Comparison of ENCODE assay signal across 21 cellular contexts in genomic region chr4:171433674-171434073, GRCh38.
DNase-seq lines count a peak whose midpoint lies in the region; TF ChIP-seq lines count a peak whose summit lies in the region.
"Had no signal": no experiment of that assay in that cellular context is flagged by ENCODE, and none has a peak within 500 bp of the region (broad histone marks: within the 10 kb centered on the region; RNA-seq: fewer than 3 reads in every experiment).

No MANE protein-coding gene starts in this region.

- no peak overlapping the region for H3K23ac ChIP-seq in H9 (ENCODE audit: insufficient read length, low read depth, low read length)

- TF ChIP-seq EP300 in suprapubic skin (IDR thresholded peaks at IDR 0.05): no peak

- H3K14ac ChIP-seq in H9 (ENCODE audit: insufficient read depth, low read length): no peak overlapping the region

- H3K27me3 Mint-ChIP-seq in H9 (ENCODE audit: low read depth) (no peaks in the 10 kb centered on the region), endodermal cell (ENCODE audit: insufficient read depth) (no peaks in the 10 kb centered on the region), nephron progenitor cell (ENCODE audit: low read depth, poor library complexity) (no peaks in the 10 kb centered on the region), type B pancreatic cell (no peaks in the 10 kb centered on the region), osteocyte (ENCODE audit: unreplicated experiment) (no peaks in the 10 kb centered on the region)
- H3K27me3 Mint-ChIP-seq: B cell; CD4-positive, CD25-positive, alpha-beta regulatory T cell had no signal

- H3K36me3 ChIP-seq in endodermal cell (ENCODE audit: control insufficient read depth, insufficient read depth, low read length): no peaks in the 10 kb centered on the region
- H3K36me3 ChIP-seq in suprapubic skin: no peaks in the 10 kb centered on the region
- H3K36me3 ChIP-seq: BLaER1 had no signal

- no peak overlapping the region for H3T11ph ChIP-seq in H9 (ENCODE audit: low read length)

- H2AK5ac ChIP-seq in H9 (ENCODE audit: insufficient read length, low read length): no peak overlapping the region

- H4K5ac ChIP-seq in H9 (ENCODE audit: insufficient read length, low read depth, low read length): no peak overlapping the region

- H2AFZ ChIP-seq in H9 (ENCODE audit: low read length): no peak overlapping the region
- H2AFZ ChIP-seq: GM23248 had no signal

- no peak overlapping the region for H4K91ac ChIP-seq in H9 (ENCODE audit: insufficient read length, low read depth, low read length)

- H3K4me1 Mint-ChIP-seq in H9 (no peaks in the 10 kb centered on the region), endodermal cell (no peaks in the 10 kb centered on the region), nephron progenitor cell (no peaks in the 10 kb centered on the region), type B pancreatic cell (ENCODE audit: unreplicated experiment) (no peaks in the 10 kb centered on the region), osteocyte (ENCODE audit: unreplicated experiment) (no peaks in the 10 kb centered on the region)
- H3K4me1 Mint-ChIP-seq: B cell; CD4-positive, CD25-positive, alpha-beta regulatory T cell had no signal

- H3K27me3 ChIP-seq in H9 (ENCODE audit: insufficient read depth, low read length) (no peaks in the 10 kb centered on the region), endodermal cell (ENCODE audit: control insufficient read depth, insufficient read depth, low read length, poor library complexity, severe bottlenecking) (no peaks in the 10 kb centered on the region), suprapubic skin (no peaks in the 10 kb centered on the region)
- H3K27me3 ChIP-seq: BLaER1 had no signal

- peak; percentile 33 for TF ChIP-seq CTCF in H9 (conservative IDR thresholded peaks at IDR 0.05)
- peak; percentile 47 for TF ChIP-seq CTCF in endodermal cell (conservative IDR thresholded peaks at IDR 0.05)
- TF ChIP-seq CTCF in nephron progenitor cell (IDR thresholded peaks at IDR 0.05): peak; percentile 8
- peak; percentile 61 for TF ChIP-seq CTCF in type B pancreatic cell (conservative IDR thresholded peaks at IDR 0.05)
- no peak for TF ChIP-seq CTCF in suprapubic skin (IDR thresholded peaks at IDR 0.05)
- TF ChIP-seq CTCF in osteocyte (IDR thresholded peaks at IDR 0.05): no peak

- H2BK5ac ChIP-seq in H9 (ENCODE audit: insufficient read length, low read length): no peak overlapping the region

- H3K27ac ChIP-seq in H9 (ENCODE audit: insufficient read length, low read depth, low read length): no peak overlapping the region
- no peak overlapping the region for H3K27ac ChIP-seq in endodermal cell (ENCODE audit: low read depth, low read length)
- H3K27ac ChIP-seq in suprapubic skin: no peak overlapping the region
- H3K27ac ChIP-seq: 22Rv1, BLaER1, C4-2B, GM23248 had no signal

- H3K23me2 ChIP-seq in H9 (ENCODE audit: insufficient read length, low read depth, low read length, poor library complexity, severe bottlenecking): no peaks in the 10 kb centered on the region

- DNase-seq in H9 (no peak), endodermal cell (no peak), nephron progenitor cell (no peak), type B pancreatic cell (ENCODE audit: extremely low spot score, unreplicated experiment) (no peak), DMS53 treated with DMSO at 0.1 percent for 48 hours (lab: John Stamatoyannopoulos, UW; ENCODE audit: unreplicated experiment) (no peak), suprapubic skin (ENCODE audit: low spot score in 2 of 2) (no peak), osteocyte (ENCODE audit: extremely low spot score, unreplicated experiment) (no peak)
- DNase-seq: Caco-2; CD4-positive, CD25-positive, alpha-beta regulatory T cell; CD8-positive, alpha-beta T cell; DMS153; DMS79; EL; GDM1; GM23248; H7 had no signal

- no peak overlapping the region for H3K4me3 ChIP-seq in endodermal cell (ENCODE audit: low read length)
- H3K4me3 ChIP-seq in suprapubic skin: no peak overlapping the region
- H3K4me3 ChIP-seq: BLaER1, GM12878, GM23248 had no signal

- H2BK12ac ChIP-seq in H9 (ENCODE audit: insufficient read length, low read depth, low read length): no peak overlapping the region

- H3K79me2 ChIP-seq in H9 (ENCODE audit: insufficient read depth, low read length): no peaks in the 10 kb centered on the region

- H3K9me3 ChIP-seq in H9 (ENCODE audit: control insufficient read depth, low read depth, low read length) (no peaks in the 10 kb centered on the region), endodermal cell (ENCODE audit: control insufficient read depth, low read length) (no peaks in the 10 kb centered on the region), suprapubic skin (no peaks in the 10 kb centered on the region)
- H3K9me3 ChIP-seq: BLaER1, Caco-2 had no signal

- H4K8ac ChIP-seq in H9 (replicated peaks; ENCODE audit: insufficient read length, low read depth, low read length): no peak overlapping the region

- no peak overlapping the region for H3K27ac Mint-ChIP-seq in H9
- H3K27ac Mint-ChIP-seq in endodermal cell: no peak overlapping the region
- H3K27ac Mint-ChIP-seq in nephron progenitor cell: no peak overlapping the region
- no peak overlapping the region for H3K27ac Mint-ChIP-seq in type B pancreatic cell
- H3K27ac Mint-ChIP-seq in osteocyte (ENCODE audit: unreplicated experiment): no peak overlapping the region
- H3K27ac Mint-ChIP-seq: B cell; CD4-positive, CD25-positive, alpha-beta regulatory T cell; CD8-positive, alpha-beta T cell had no signal

- no peak overlapping the region for H2BK15ac ChIP-seq in H9 (ENCODE audit: low read depth, low read length)

- H3K4me3 Mint-ChIP-seq in H9 (no peak overlapping the region), endodermal cell (no peak overlapping the region), nephron progenitor cell (no peak overlapping the region), type B pancreatic cell (no peak overlapping the region), osteocyte (ENCODE audit: unreplicated experiment) (no peak overlapping the region)
- H3K4me3 Mint-ChIP-seq: B cell; CD4-positive, CD25-positive, alpha-beta regulatory T cell; CD8-positive, alpha-beta T cell had no signal

- no peaks in the 10 kb centered on the region for H3K9me3 Mint-ChIP-seq in H9
- no peaks in the 10 kb centered on the region for H3K9me3 Mint-ChIP-seq in endodermal cell
- no peaks in the 10 kb centered on the region for H3K9me3 Mint-ChIP-seq in nephron progenitor cell
- H3K9me3 Mint-ChIP-seq in type B pancreatic cell: no peaks in the 10 kb centered on the region
- H3K9me3 Mint-ChIP-seq in osteocyte (ENCODE audit: unreplicated experiment): no peaks in the 10 kb centered on the region

- H2BK20ac ChIP-seq in H9 (ENCODE audit: low read depth, low read length, poor library complexity, severe bottlenecking): no peak overlapping the region

- no peaks in the 10 kb centered on the region for H3K36me3 Mint-ChIP-seq in H9 (ENCODE audit: insufficient read depth in 1 of 3, low read depth in 3 of 3)
- no peaks in the 10 kb centered on the region for H3K36me3 Mint-ChIP-seq in endodermal cell (ENCODE audit: low read depth)
- H3K36me3 Mint-ChIP-seq in nephron progenitor cell (ENCODE audit: low read depth): no peaks in the 10 kb centered on the region
- H3K36me3 Mint-ChIP-seq in type B pancreatic cell: no peaks in the 10 kb centered on the region
- H3K36me3 Mint-ChIP-seq in osteocyte (ENCODE audit: unreplicated experiment): no peaks in the 10 kb centered on the region
- H3K36me3 Mint-ChIP-seq: CD4-positive, CD25-positive, alpha-beta regulatory T cell; CD8-positive, alpha-beta T cell had no signal

- no peak overlapping the region for H2BK120ac ChIP-seq in H9 (ENCODE audit: low read depth, low read length, poor library complexity, severe bottlenecking)

- H3K9ac ChIP-seq in H9 (ENCODE audit: extremely low read depth, insufficient read length, low read length) (no peak overlapping the region), endodermal cell (ENCODE audit: extremely low read depth, low read length, poor library complexity, severe bottlenecking) (no peak overlapping the region)
- H3K9ac ChIP-seq: BLaER1, GM23248 had no signal

- no peaks in the 10 kb centered on the region for H3K79me1 ChIP-seq in H9 (ENCODE audit: insufficient read depth, low read depth, low read length, poor library complexity, severe bottlenecking)

- H3K4me2 ChIP-seq in H9 (ENCODE audit: insufficient read depth, insufficient read length, low read length): no peak overlapping the region
- H3K4me2 ChIP-seq: BLaER1 had no signal

- TF ChIP-seq POLR2A in suprapubic skin (IDR thresholded peaks at IDR 0.05): no peak

- no peak overlapping the region for H3K18ac ChIP-seq in H9 (ENCODE audit: insufficient read length, low read depth, low read length)

- H3K4me1 ChIP-seq in H9 (ENCODE audit: insufficient read depth, low read length) (no peaks in the 10 kb centered on the region), endodermal cell (ENCODE audit: control insufficient read depth, insufficient read depth, low read length) (no peaks in the 10 kb centered on the region), suprapubic skin (no peaks in the 10 kb centered on the region)
- H3K4me1 ChIP-seq: BLaER1, Caco-2 had no signal

- H4K20me1 ChIP-seq in H9 (ENCODE audit: control insufficient read depth, insufficient read depth, insufficient read length): no peaks in the 10 kb centered on the region
- H4K20me1 ChIP-seq: BLaER1 had no signal

- H3K4ac ChIP-seq in H9 (ENCODE audit: low read depth, low read length): no peak overlapping the region

- H3K56ac ChIP-seq in H9 (ENCODE audit: insufficient read length, low read depth, low read length): no peak overlapping the region

Comparison
In these comparisons a context has a peak if more than half of its experiments do, and no peak if none do; other contexts are left out.
1. CTCF ChIP-seq: peak in H9 (single experiment), endodermal cell (single experiment), nephron progenitor cell (single experiment) and type B pancreatic cell (single experiment); none in suprapubic skin (0 of 2) and osteocyte (single experiment).